In genomic region chr5:41921166-41921565, GRCh38 we compare ENCODE assay signal across 1 cellular context.
TF ChIP-seq lines count a peak whose summit lies in the region.

No MANE protein-coding gene starts in this region.

TF ChIP-seq in endothelial cell of umbilical vein, 7 proteins besides CTCF, POLR2A, EP300 and RAD21:
- no peak for TF ChIP-seq GATA2 (IDR thresholded peaks at IDR 0.05; ENCODE audit: insufficient read depth, insufficient read length, low read depth, low read length)
- no peak for TF ChIP-seq JUN (IDR thresholded peaks at IDR 0.05; ENCODE audit: borderline replicate concordance, insufficient read depth, insufficient read length, low read depth)
- TF ChIP-seq POLR2AphosphoS5 (IDR thresholded peaks at IDR 0.05; ENCODE audit: insufficient read depth, low read depth, low read length), result no peak
- TF ChIP-seq FOS (IDR thresholded peaks at IDR 0.05; ENCODE audit: borderline replicate concordance, insufficient read depth, low read length), result no peak
- no peak for TF ChIP-seq MYC (IDR thresholded peaks at IDR 0.05; ENCODE audit: low read depth, low read length)
